3 cellular contexts compared by ENCODE assay signal in genomic region chr1:88490676-88491075, GRCh38.
"Had no signal": no experiment of that assay in that cellular context is flagged by ENCODE, and none has a peak within 500 bp of the region (broad histone marks: within the 10 kb centered on the region; RNA-seq: fewer than 3 reads in every experiment).

No MANE protein-coding gene starts in this region.

- H3K4me3 ChIP-seq: GM12878 had no signal

- ATAC-seq: GM12878 had no signal

- DNase-seq: GDM1, GF-D8 had no signal
